8 cellular contexts compared by ENCODE assay signal in the genomic region with DNA sequence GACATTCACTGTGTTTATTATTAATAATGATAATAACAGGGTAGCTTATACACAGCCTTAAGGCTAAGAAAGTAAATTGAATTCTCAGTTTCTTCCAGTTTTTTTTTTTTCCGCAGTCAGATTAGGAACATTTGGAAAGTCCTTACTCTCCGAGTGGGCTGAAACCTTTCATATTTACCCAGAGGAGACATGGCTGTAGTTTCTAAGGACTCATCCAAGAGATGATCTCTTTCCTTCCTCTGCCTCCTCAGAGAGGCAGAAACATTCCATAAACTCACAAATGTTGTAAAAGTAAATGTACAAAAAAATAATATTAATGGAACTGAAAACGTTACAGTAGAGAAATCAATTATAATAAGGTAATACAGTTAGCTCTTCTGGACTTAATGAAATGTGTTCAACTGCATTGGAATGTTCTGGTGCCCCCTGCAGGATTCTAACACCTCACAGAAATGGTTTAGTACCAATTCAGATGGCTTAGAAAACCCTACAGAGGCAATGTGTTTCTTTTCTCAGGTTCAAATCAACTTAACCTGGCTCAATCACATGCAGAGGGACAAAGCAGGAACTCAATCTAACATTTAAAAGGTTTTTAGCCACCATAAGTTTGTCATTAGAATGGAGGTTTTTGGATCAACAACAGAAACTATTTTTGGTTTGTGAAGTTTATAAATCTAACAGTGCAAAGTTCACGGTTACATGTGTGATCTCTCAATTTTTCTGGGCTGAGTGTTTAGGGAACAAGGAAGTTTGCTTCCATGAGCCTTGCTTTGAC.
DNase-seq lines count a peak whose midpoint lies in the region; ATAC-seq, FAIRE-seq and TF ChIP-seq lines count a peak whose summit lies in the region.

No MANE protein-coding gene starts in this region.

- no peaks in the 10 kb centered on the region for H3K27me3 Mint-ChIP-seq in activated naive CD4-positive, alpha-beta T cell treated with anti-CD3 and anti-CD28 coated beads for 36 hours (ENCODE audit: low read depth)

- no peaks in the 10 kb centered on the region for H3K36me3 Mint-ChIP-seq in activated naive CD4-positive, alpha-beta T cell treated with anti-CD3 and anti-CD28 coated beads for 36 hours (ENCODE audit: low read depth)

- peak; percentile 57 for DNase-seq in DMS153 (lab: John Stamatoyannopoulos, UW)
- peak; percentile 82 for DNase-seq in HT-29 (ENCODE audit: low spot score)
- peak; percentile 37 for DNase-seq in RCC 7860 (ENCODE audit: low spot score)
- peak; percentile 84 for DNase-seq in activated naive CD4-positive, alpha-beta T cell treated with anti-CD3 and anti-CD28 coated beads for 36 hours
- DNase-seq in head of caudate nucleus: peak in 39 of 42 donors; percentile 19 to 85 (median 69)
- peak in 1 of 2 donors; percentile 15 for DNase-seq in gastrocnemius medialis

- H3K27ac Mint-ChIP-seq in activated naive CD4-positive, alpha-beta T cell treated with anti-CD3 and anti-CD28 coated beads for 36 hours: no peak overlapping the region

- no peak overlapping the region for H3K4me3 Mint-ChIP-seq in activated naive CD4-positive, alpha-beta T cell treated with anti-CD3 and anti-CD28 coated beads for 36 hours

- no peaks in the 10 kb centered on the region for H3K9me3 ChIP-seq in gastrocnemius medialis

- H3K27ac ChIP-seq in gastrocnemius medialis: no peak overlapping the region

- H3K36me3 ChIP-seq in gastrocnemius medialis: no peaks in the 10 kb centered on the region

- peaks cover 10% of the 10 kb centered on the region for H3K4me1 Mint-ChIP-seq in activated naive CD4-positive, alpha-beta T cell treated with anti-CD3 and anti-CD28 coated beads for 36 hours (ENCODE audit: low read depth)

- ATAC-seq in GM19463 (IDR thresholded peaks at IDR 0.05; ENCODE audit: unreplicated experiment) (peak; percentile 92), gastrocnemius medialis (peak; percentile 56 to 83), HG03039 (IDR thresholded peaks at IDR 0.05; ENCODE audit: unreplicated experiment) (no peak)

- CTCF ChIA-PET in activated naive CD4-positive, alpha-beta T cell treated with anti-CD3 and anti-CD28 coated beads for 36 hours (lab: Charles Lee): interaction anchor here (0.6 to 2.9 kb wide), 35 partner anchors 8 to 548 kb away, joined by 3 to 22 read pairs (median 3); a partner anchor contains a TSS

- in situ Hi-C loops in gastrocnemius medialis (cut with MboI; ENCODE audit: low sequenced_read_pairs in 4 of 4): loop anchor here in 1 of 4 donors (10.0 kb wide), 1 partner anchor 526 kb away; no protein-coding TSS in a partner anchor

- TF ChIP-seq CTCF in gastrocnemius medialis (IDR thresholded peaks at IDR 0.05 in 4 of 5, conservative IDR thresholded peaks at IDR 0.05 in 1 of 5): peak; percentile 32 to 72 (median 44)

- H3K27me3 ChIP-seq in gastrocnemius medialis: no peaks in the 10 kb centered on the region

- H3K4me3 ChIP-seq in gastrocnemius medialis: no peak overlapping the region

- H3K4me1 ChIP-seq in gastrocnemius medialis: peaks cover 0 to 7% of the 10 kb centered on the region in 2 donors

- no peak for TF ChIP-seq POLR2A in gastrocnemius medialis (IDR thresholded peaks at IDR 0.05)

- H3K9me3 Mint-ChIP-seq in activated naive CD4-positive, alpha-beta T cell treated with anti-CD3 and anti-CD28 coated beads for 36 hours: no peaks in the 10 kb centered on the region

- intact Hi-C loops in activated naive CD4-positive, alpha-beta T cell treated with anti-CD3 and anti-CD28 coated beads for 36 hours (cut with micrococcal nuclease): loop anchor here (1.0 to 2.0 kb wide), 5 partner anchors 155 to 596 kb away; no protein-coding TSS in a partner anchor
- intact Hi-C loops in head of caudate nucleus (cut with DNase I): no loop called here
- intact Hi-C loops in gastrocnemius medialis (cut with DNase I; ENCODE audit: low total_unique reads): no loop called here

- FAIRE-seq in RCC 7860 (lab: Jason Lieb, UNC): peak; percentile 89
